17 cellular contexts compared by ENCODE assay signal in genomic region chr22:43658823-43659222, GRCh38.
DNase-seq lines count a peak whose midpoint lies in the region; ATAC-seq, FAIRE-seq and TF ChIP-seq lines count a peak whose summit lies in the region.
"Had no signal": no experiment of that assay in that cellular context is flagged by ENCODE, and none has a peak within 500 bp of the region (broad histone marks: within the 10 kb centered on the region; RNA-seq: fewer than 3 reads in every experiment).

No MANE protein-coding gene starts in this region.

- intact Hi-C loops in left colon (cut with DNase I, micrococcal nuclease): no loop called here

- no peak for ATAC-seq in HG02938 (IDR thresholded peaks at IDR 0.05; ENCODE audit: unreplicated experiment)
- ATAC-seq in left colon: no peak

- peak overlapping the region; percentile 68 for H2AFZ ChIP-seq in astrocyte (ENCODE audit: low read depth, low read length)

- H3K27ac ChIP-seq in HUES48 (ENCODE audit: low read depth, low read length) (peak overlapping the region; percentile 21), astrocyte (ENCODE audit: low read depth, low read length) (no peak overlapping the region)

- no peaks in the 10 kb centered on the region for H3K79me2 ChIP-seq in astrocyte (ENCODE audit: insufficient read depth, low read length)

- H3K4me1 ChIP-seq in HUES48 (ENCODE audit: control insufficient read depth, insufficient read depth, low read length): peaks cover 14% of the 10 kb centered on the region
- no peaks in the 10 kb centered on the region for H3K4me1 ChIP-seq in astrocyte (ENCODE audit: insufficient read depth, low read length)
- H3K4me1 ChIP-seq: BE2C had no signal

- no peak overlapping the region for H3K27ac Mint-ChIP-seq in astrocyte (ENCODE audit: unreplicated experiment)
- H3K27ac Mint-ChIP-seq: CD4-positive, alpha-beta memory T cell had no signal

- peaks cover 1% of the 10 kb centered on the region for H3K27me3 Mint-ChIP-seq in astrocyte (ENCODE audit: low read depth, unreplicated experiment)

- H3K4me3 ChIP-seq in HUES48 (ENCODE audit: low read depth, low read length): no peak overlapping the region
- H3K4me3 ChIP-seq in astrocyte (ENCODE audit: insufficient read depth, low read depth, low read length): no peak overlapping the region

- no peaks in the 10 kb centered on the region for H3K4me1 Mint-ChIP-seq in astrocyte (ENCODE audit: low read depth, unreplicated experiment)
- H3K4me1 Mint-ChIP-seq: CD4-positive, alpha-beta memory T cell had no signal

- no peak overlapping the region for H3K4me2 ChIP-seq in astrocyte (ENCODE audit: low read length)

- H3K9me3 ChIP-seq in HUES48 (ENCODE audit: control insufficient read depth, insufficient read depth, low read length) (no peaks in the 10 kb centered on the region), astrocyte (ENCODE audit: insufficient read depth, low read depth, low read length) (no peaks in the 10 kb centered on the region)
- H3K9me3 ChIP-seq: BE2C had no signal

- no peak for FAIRE-seq in astrocyte (lab: Jason Lieb, UNC)
- FAIRE-seq: D721Med, RCC 7860 had no signal

- H3K4me3 Mint-ChIP-seq in astrocyte (ENCODE audit: unreplicated experiment): no peak overlapping the region
- H3K4me3 Mint-ChIP-seq: CD4-positive, alpha-beta memory T cell had no signal

- no peaks in the 10 kb centered on the region for H3K36me3 Mint-ChIP-seq in astrocyte (ENCODE audit: low read depth, unreplicated experiment)
- H3K36me3 Mint-ChIP-seq: CD4-positive, alpha-beta memory T cell had no signal

- no peaks in the 10 kb centered on the region for H4K20me1 ChIP-seq in astrocyte (ENCODE audit: insufficient read depth, low read length)

- H3K9me3 Mint-ChIP-seq in astrocyte (ENCODE audit: unreplicated experiment): peaks cover 5% of the 10 kb centered on the region
- H3K9me3 Mint-ChIP-seq: CD4-positive, alpha-beta memory T cell had no signal

- H3K36me3 ChIP-seq in HUES48 (ENCODE audit: control insufficient read depth, insufficient read depth, low read length) (no peaks in the 10 kb centered on the region), astrocyte (ENCODE audit: insufficient read depth, low read length) (no peaks in the 10 kb centered on the region)
- H3K36me3 ChIP-seq: BE2C had no signal

- DNase-seq in astrocyte (ENCODE audit: low read depth) (no peak), iPS-NIHi11 (ENCODE audit: low spot score) (peak; percentile 42), midbrain (lab: John Stamatoyannopoulos, UW) (no peak), left colon (no peak), G401 (ENCODE audit: low spot score) (no peak)
- DNase-seq: BE2C; CD4-positive, alpha-beta memory T cell; DND-41; HCEC 1CT; MV-4-11; NCI-H1436 treated with DMSO at 0.1 percent for 48 hours; NCI-H82; SHP77 had no signal

- in situ Hi-C loops in G401 (cut with HindIII; ENCODE audit: low sequenced_read_pairs): no loop called here

- H3K9ac ChIP-seq in HUES48 (ENCODE audit: low read depth, low read length) (no peak overlapping the region), astrocyte (ENCODE audit: low read length) (no peak overlapping the region)

- TF ChIP-seq CTCF in astrocyte (IDR thresholded peaks at IDR 0.05; ENCODE audit: insufficient read depth, low read depth, low read length): no peak

- H3K27me3 ChIP-seq in HUES48 (ENCODE audit: control insufficient read depth, insufficient read depth, low read length) (no peaks in the 10 kb centered on the region), astrocyte (ENCODE audit: insufficient read depth, low read length) (no peaks in the 10 kb centered on the region)
